16 cellular contexts compared by ENCODE assay signal in the genomic region with DNA sequence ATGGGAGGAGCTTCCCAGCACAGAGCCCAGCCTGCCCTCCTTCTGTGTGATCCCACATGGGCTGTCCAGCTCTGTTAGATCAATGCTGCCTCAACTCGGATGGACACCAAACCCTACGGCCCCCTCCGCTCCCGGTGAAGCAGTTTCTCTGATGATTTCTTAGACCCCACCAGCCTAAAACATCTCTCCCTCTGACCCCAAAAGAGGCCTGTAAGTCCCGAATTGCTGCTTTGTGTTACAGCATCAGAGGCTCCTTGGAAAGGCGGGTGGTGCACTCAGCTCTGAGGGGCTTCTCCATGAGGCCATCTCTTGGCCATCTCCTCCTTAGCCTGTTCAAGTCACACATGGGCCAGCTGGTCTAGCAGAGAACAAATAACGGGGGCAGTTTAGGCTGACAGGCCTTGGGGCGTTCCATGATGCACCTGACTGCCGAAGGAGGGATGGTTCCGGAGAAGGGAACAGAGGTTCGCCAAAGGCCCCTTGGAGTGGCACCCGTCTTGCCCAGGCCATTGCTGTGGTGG.
"Had no signal": no experiment of that assay in that cellular context is flagged by ENCODE, and none has a peak within 500 bp of the region (broad histone marks: within the 10 kb centered on the region; RNA-seq: fewer than 3 reads in every experiment).

No MANE protein-coding gene starts in this region.

- H3K4me1 ChIP-seq: left lung, prostate gland, suprapubic skin had no signal

- ATAC-seq: activated T-cell treated with anti-CD3 and anti-CD28 coated beads, Interleukin-2, amount 50 U/mL, for 72 hours; left lung; right cardiac atrium; T-cell; WTC11 had no signal

- H3K27me3 Mint-ChIP-seq: activated naive CD8-positive, alpha-beta T cell; stimulated activated naive CD8-positive, alpha-beta T cell treated with anti-CD3 and anti-CD28 coated beads, Interleukin-15, Interleukin-2, amounts not matched to agents 100 ng/mL and 50 ng/mL, for 24 hours had no signal

- H3K27ac ChIP-seq: epithelial cell of prostate, left lung, prostate gland, skin epidermis, suprapubic skin, transverse colon had no signal

- H3K27ac Mint-ChIP-seq: activated CD4-positive, alpha-beta memory T cell treated with anti-CD3 and anti-CD28 coated beads, Interleukin-2, amount 10 ng/mL, durations not matched to agents 7 days and 5 days; activated naive CD8-positive, alpha-beta T cell; activated T-cell treated with anti-CD3 and anti-CD28 coated beads, Interleukin-2, amount 50 U/mL, for 72 hours; stimulated activated naive CD8-positive, alpha-beta T cell treated with anti-CD3 and anti-CD28 coated beads, Interleukin-15, Interleukin-2, amounts not matched to agents 100 ng/mL and 50 ng/mL, for 24 hours; T-cell; WTC11 had no signal

- H3K9me3 ChIP-seq: left lung, prostate gland, suprapubic skin, transverse colon had no signal

- H3K36me3 ChIP-seq: prostate gland, transverse colon had no signal

- DNase-seq: activated CD4-positive, alpha-beta memory T cell treated with anti-CD3 and anti-CD28 coated beads, Interleukin-2, amount 10 ng/mL, durations not matched to agents 7 days and 5 days; activated CD4-positive, alpha-beta T cell treated with anti-CD3 and anti-CD28 coated beads for 48 hours; activated T-cell treated with anti-CD3 and anti-CD28 coated beads, Interleukin-2, amount 50 U/mL, for 72 hours; hippocampal formation; mammary epithelial cell; T-cell; transverse colon had no signal

- H3K36me3 Mint-ChIP-seq: WTC11 had no signal

- H3K9me3 Mint-ChIP-seq: activated CD4-positive, alpha-beta memory T cell treated with anti-CD3 and anti-CD28 coated beads, Interleukin-2, amount 10 ng/mL, durations not matched to agents 7 days and 5 days; activated T-cell treated with anti-CD3 and anti-CD28 coated beads, Interleukin-2, amount 50 U/mL, for 72 hours; stimulated activated naive CD8-positive, alpha-beta T cell treated with anti-CD3 and anti-CD28 coated beads, Interleukin-15, Interleukin-2, amounts not matched to agents 100 ng/mL and 50 ng/mL, for 24 hours; T-cell; WTC11 had no signal

- H3K4me3 ChIP-seq: left lung, prostate gland, skin epidermis, suprapubic skin, transverse colon had no signal

- H3K27me3 ChIP-seq: left lung, suprapubic skin, transverse colon had no signal

- H3K4me1 Mint-ChIP-seq: activated CD4-positive, alpha-beta memory T cell treated with anti-CD3 and anti-CD28 coated beads, Interleukin-2, amount 10 ng/mL, durations not matched to agents 7 days and 5 days; WTC11 had no signal

- H3K4me3 Mint-ChIP-seq: activated CD4-positive, alpha-beta memory T cell treated with anti-CD3 and anti-CD28 coated beads, Interleukin-2, amount 10 ng/mL, durations not matched to agents 7 days and 5 days; activated naive CD8-positive, alpha-beta T cell; activated T-cell treated with anti-CD3 and anti-CD28 coated beads, Interleukin-2, amount 50 U/mL, for 72 hours; stimulated activated naive CD8-positive, alpha-beta T cell treated with anti-CD3 and anti-CD28 coated beads, Interleukin-15, Interleukin-2, amounts not matched to agents 100 ng/mL and 50 ng/mL, for 24 hours; T-cell; WTC11 had no signal
